ENCODE assay signal across 8 cellular contexts in the genomic region with DNA sequence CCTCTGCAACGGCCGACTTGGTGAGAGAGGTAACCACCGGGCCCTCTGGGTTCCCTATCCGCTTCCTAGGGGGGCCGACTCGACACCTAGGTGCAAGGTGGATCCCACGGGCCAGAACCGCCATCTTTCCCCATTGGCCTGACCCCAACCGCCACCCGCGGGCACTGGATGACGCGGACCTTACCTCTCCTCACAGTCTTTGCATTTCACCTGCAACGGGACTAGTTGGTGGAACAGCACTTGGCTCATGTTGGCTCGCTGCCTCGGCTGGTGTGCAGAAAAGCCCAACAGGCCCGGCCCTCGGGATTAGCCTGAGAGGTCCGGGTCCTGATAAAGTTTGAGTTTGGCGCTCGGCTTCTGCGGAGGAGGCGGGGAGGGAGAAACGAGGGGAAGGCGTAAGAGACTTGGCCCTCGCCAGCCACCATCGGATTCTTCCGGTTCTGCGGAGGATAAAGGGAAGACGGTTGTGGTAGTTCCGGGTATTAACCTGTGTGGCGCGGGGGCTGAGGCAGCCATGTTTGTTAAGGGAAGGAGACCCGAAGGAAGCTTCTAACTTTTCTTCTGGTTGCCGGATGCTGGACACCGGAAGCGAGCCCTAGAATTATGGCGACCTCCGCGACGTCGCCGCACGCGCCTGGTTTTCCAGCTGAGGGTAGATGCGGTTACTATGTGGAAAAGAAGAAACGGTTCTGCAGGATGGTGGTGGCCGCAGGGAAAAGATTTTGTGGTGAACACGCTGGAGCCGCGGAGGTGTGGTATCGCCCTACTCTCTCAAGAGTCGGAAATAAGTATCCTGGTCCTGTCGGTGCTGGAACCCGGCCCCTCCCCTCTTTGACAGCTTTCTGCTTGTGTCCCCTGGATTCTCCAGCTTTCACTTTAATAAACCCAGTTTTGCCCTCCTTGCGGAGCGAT. TPM values are rescaled to one million over a fixed set of nuclear protein-coding genes. Genes with fewer than 3 reads are reported as not detected.
DNase-seq lines count a peak whose midpoint lies in the region; ATAC-seq and TF ChIP-seq lines count a peak whose summit lies in the region.

A gene with protein sequence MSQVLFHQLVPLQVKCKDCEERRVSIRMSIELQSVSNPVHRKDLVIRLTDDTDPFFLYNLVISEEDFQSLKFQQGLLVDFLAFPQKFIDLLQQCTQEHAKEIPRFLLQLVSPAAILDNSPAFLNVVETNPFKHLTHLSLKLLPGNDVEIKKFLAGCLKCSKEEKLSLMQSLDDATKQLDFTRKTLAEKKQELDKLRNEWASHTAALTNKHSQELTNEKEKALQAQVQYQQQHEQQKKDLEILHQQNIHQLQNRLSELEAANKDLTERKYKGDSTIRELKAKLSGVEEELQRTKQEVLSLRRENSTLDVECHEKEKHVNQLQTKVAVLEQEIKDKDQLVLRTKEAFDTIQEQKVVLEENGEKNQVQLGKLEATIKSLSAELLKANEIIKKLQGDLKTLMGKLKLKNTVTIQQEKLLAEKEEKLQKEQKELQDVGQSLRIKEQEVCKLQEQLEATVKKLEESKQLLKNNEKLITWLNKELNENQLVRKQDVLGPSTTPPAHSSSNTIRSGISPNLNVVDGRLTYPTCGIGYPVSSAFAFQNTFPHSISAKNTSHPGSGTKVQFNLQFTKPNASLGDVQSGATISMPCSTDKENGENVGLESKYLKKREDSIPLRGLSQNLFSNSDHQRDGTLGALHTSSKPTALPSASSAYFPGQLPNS (minus strand): TSS at position 365 of the 912 bp plus-strand sequence. CDS start 116 bp downstream, at position 249.
A gene with protein sequence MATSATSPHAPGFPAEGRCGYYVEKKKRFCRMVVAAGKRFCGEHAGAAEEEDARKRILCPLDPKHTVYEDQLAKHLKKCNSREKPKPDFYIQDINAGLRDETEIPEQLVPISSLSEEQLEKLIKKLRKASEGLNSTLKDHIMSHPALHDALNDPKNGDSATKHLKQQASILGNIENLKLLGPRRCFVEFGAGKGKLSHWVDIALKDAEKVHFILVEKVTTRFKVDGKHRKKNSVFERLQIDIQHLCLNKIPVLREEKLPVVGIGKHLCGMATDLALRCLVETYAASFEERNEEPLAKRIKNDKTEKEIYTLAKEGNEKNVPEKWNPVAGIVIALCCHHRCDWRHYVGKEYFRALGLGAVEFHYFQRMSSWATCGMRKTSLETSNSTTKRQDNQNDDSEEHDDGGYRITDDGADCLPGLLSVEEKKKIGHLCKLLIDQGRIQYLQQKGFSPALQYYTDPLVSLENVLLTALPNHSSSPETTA (plus strand): TSS at position 598 of the 912 bp plus-strand sequence. CDS start 6 bp downstream, at position 604.

- intact Hi-C loops in PC-9 (cut with micrococcal nuclease; ENCODE audit: unreplicated experiment): loop anchor here (2.0 to 10.0 kb wide), 5 partner anchors 134 to 762 kb away; a partner anchor contains a TSS

- CTCF ChIA-PET in PC-9 (lab: Charles Lee): no interaction called here

- H3K9ac ChIP-seq in mucosa of rectum (ENCODE audit: low read depth in 1 of 2, low read length in 2 of 2): peak within 1 kb of the TSS; percentile 68 to 70

- H3F3A ChIP-seq in PC-9 (ENCODE audit: insufficient read depth, low read depth): peaks cover 6% of the 10 kb centered on the region

- H3K27me3 ChIP-seq in PC-9 (ENCODE audit: insufficient read depth, low read depth) (no peaks in the 10 kb centered on the region), mucosa of rectum (ENCODE audit: control insufficient read depth in 2 of 2, insufficient read depth in 2 of 2, low read length in 2 of 2) (no peaks in the 10 kb centered on the region)

- H3K9me3 ChIP-seq in PC-9 (ENCODE audit: insufficient read depth, low read depth) (no peaks in the 10 kb centered on the region), mucosa of rectum (ENCODE audit: control insufficient read depth in 2 of 2, low read length in 2 of 2) (no peaks in the 10 kb centered on the region)

- TF ChIP-seq POLR2A in erythroblast (IDR thresholded peaks at IDR 0.05; ENCODE audit: low read length): peak; percentile 76

- H4K20me1 ChIP-seq in PC-9 (ENCODE audit: insufficient read depth): no peaks in the 10 kb centered on the region

- peak within 1 kb of the TSS; percentile 98 for H3K4me3 ChIP-seq in Jurkat, Clone E6-1 (ENCODE audit: low read length)
- H3K4me3 ChIP-seq in PC-9: peak within 1 kb of the TSS; percentile 87
- peak within 1 kb of the TSS; percentile 97 to 98 for H3K4me3 ChIP-seq in mucosa of rectum (ENCODE audit: low read length in 2 of 2)

- POLR2A ChIA-PET in PC-9 (lab: Charles Lee; ENCODE audit: unreplicated experiment): interaction anchor here (0.7 kb wide), 3 partner anchors 31 to 762 kb away, joined by 4 to 8 read pairs (median 5); a partner anchor contains a TSS

- TF ChIP-seq CTCF in PC-9 (conservative IDR thresholded peaks at IDR 0.05): no peak

- H3K9me2 ChIP-seq in PC-9 (ENCODE audit: insufficient read depth): no peaks in the 10 kb centered on the region

- peak; percentile 96 for DNase-seq in DMS153 (lab: John Stamatoyannopoulos, UW)
- DNase-seq in Jurkat, Clone E6-1 (ENCODE audit: low read depth, low spot score): peak; percentile 97
- DNase-seq in PC-9: peak; percentile 91 to 98
- DNase-seq in activated T-cell treated with anti-CD3 and anti-CD28 coated beads, Interleukin-2, amount 50 U/mL, for 1 hour: peak; percentile 87
- peak; percentile 97 to 99 for DNase-seq in erythroblast (lab: John Stamatoyannopoulos, UW)
- peak; percentile 94 for DNase-seq in stimulated activated CD8-positive, alpha-beta memory T cell treated with anti-CD3 and anti-CD28 coated beads, Interleukin-4, amount 100 ng/mL, for 48 hours

- peaks cover 10% of the 10 kb centered on the region for H3K36me3 ChIP-seq in PC-9 (ENCODE audit: low read depth)
- H3K36me3 ChIP-seq in mucosa of rectum (ENCODE audit: control insufficient read depth in 2 of 2, insufficient read depth in 2 of 2, low read length in 2 of 2): peaks cover 5% of the 10 kb centered on the region in 2 donors

- H3K4me2 ChIP-seq in PC-9: peak within 1 kb of the TSS; percentile 89

- H3K79me2 ChIP-seq in PC-9 (ENCODE audit: low read depth): peaks cover 77% of the 10 kb centered on the region

- H3K27ac ChIP-seq in PC-9 (peak within 1 kb of the TSS; percentile 40), mucosa of rectum (ENCODE audit: low read depth in 2 of 2, low read length in 2 of 2) (peak within 1 kb of the TSS; percentile 47 to 68)

- H3K4me1 ChIP-seq in PC-9 (replicated peaks; ENCODE audit: insufficient read depth): peaks cover 34% of the 10 kb centered on the region
- H3K4me1 ChIP-seq in mucosa of rectum (ENCODE audit: control insufficient read depth in 2 of 2, insufficient read depth in 2 of 2, low read length in 2 of 2): peaks cover 3 to 16% of the 10 kb centered on the region in 2 donors

- BruUV-seq in PC-9 (replicated peaks; lab: Mats Ljungman, UMichigan): TSS peak; percentile 57

- ATAC-seq in GM21619 (IDR thresholded peaks at IDR 0.05; ENCODE audit: unreplicated experiment): peak; percentile 89

- H2AFZ ChIP-seq in PC-9: peak within 1 kb of the TSS; percentile 97

RNA-seq across cellular contexts. Expression of the first gene that starts in this region (rescaled TPM):
- polyA plus RNA-seq in Jurkat, Clone E6-1 (2012; ENCODE audit: insufficient read depth, insufficient read length): 10.2 TPM
- 5.1 and 8.7 TPM in 2 replicates for total RNA-seq in PC-9 (2021)

RNA-seq across cellular contexts. Expression of the second gene that starts in this region (rescaled TPM):
- 16.8 TPM for polyA plus RNA-seq in Jurkat, Clone E6-1 (2012; ENCODE audit: insufficient read depth, insufficient read length)
- 7.3 and 14.2 TPM in 2 replicates for total RNA-seq in PC-9 (2021)

Comparison
In these comparisons a context has a peak if more than half of its experiments do, and no peak if none do; other contexts are left out.
1. Peak in every context shown above with its lines: DNase-seq, ATAC-seq, H3K4me3 ChIP-seq and H3K27ac ChIP-seq.